17 cellular contexts compared by ENCODE assay signal in genomic region chr14:38079886-38080285, GRCh38.
DNase-seq lines count a peak whose midpoint lies in the region; ATAC-seq and TF ChIP-seq lines count a peak whose summit lies in the region.
"Had no signal": no experiment of that assay in that cellular context is flagged by ENCODE, and none has a peak within 500 bp of the region (broad histone marks: within the 10 kb centered on the region; RNA-seq: fewer than 3 reads in every experiment).

No MANE protein-coding gene starts in this region.

- intact Hi-C loops in natural killer cell (cut with micrococcal nuclease) (loop anchor here (2.0 to 10.0 kb wide), 3 partner anchors 41 to 1185 kb away; partner anchors contain the start of genes PNN and TRAPPC6B), OCI-LY7 (cut with micrococcal nuclease; ENCODE audit: unreplicated experiment) (loop anchor here (10.0 kb wide), 1 partner anchor 115 kb away; no protein-coding TSS in a partner anchor), dorsolateral prefrontal cortex (cut with DNase I) (no loop called here)

- H3K9me2 ChIP-seq in OCI-LY7 (ENCODE audit: insufficient read depth, low read length): no peaks in the 10 kb centered on the region

- no peak for TF ChIP-seq CTCF in natural killer cell (IDR thresholded peaks at IDR 0.05)
- no peak for TF ChIP-seq CTCF in OCI-LY7 (conservative IDR thresholded peaks at IDR 0.05; ENCODE audit: low read length)
- no peak for TF ChIP-seq CTCF in dorsolateral prefrontal cortex (IDR thresholded peaks at IDR 0.05 in 54 of 56, conservative IDR thresholded peaks at IDR 0.05 in 2 of 56; ENCODE audit: low read depth in 1 of 56, partially characterized antibody in 56 of 56)

- H2AFZ ChIP-seq in OCI-LY7 (ENCODE audit: low read length): peak overlapping the region; percentile 17; the same call in 1 of the 2 replicates

- no peak overlapping the region for H3K4me3 Mint-ChIP-seq in natural killer cell treated with Interleukin-12 subunit alpha and Interleukin-12 subunit beta and Interleukin-15 and Interleukin-18, amount 100 ng/mL, for 72 hours
- H3K4me3 Mint-ChIP-seq in natural killer cell: no peak overlapping the region
- H3K4me3 Mint-ChIP-seq in activated naive CD8-positive, alpha-beta T cell treated with anti-CD3 and anti-CD28 coated beads, Interleukin-2, amount 50 U/mL, for 24 hours: no peak overlapping the region
- H3K4me3 Mint-ChIP-seq: H9 had no signal

- H3K9me3 Mint-ChIP-seq in natural killer cell treated with Interleukin-12 subunit alpha and Interleukin-12 subunit beta and Interleukin-15 and Interleukin-18, amount 100 ng/mL, for 72 hours: peaks cover 2% of the 10 kb centered on the region
- no peaks in the 10 kb centered on the region for H3K9me3 Mint-ChIP-seq in natural killer cell
- H3K9me3 Mint-ChIP-seq in activated naive CD8-positive, alpha-beta T cell treated with anti-CD3 and anti-CD28 coated beads, Interleukin-2, amount 50 U/mL, for 24 hours: peaks cover 3% of the 10 kb centered on the region

- CTCF ChIA-PET in OCI-LY7 (lab: Charles Lee; ENCODE audit: unreplicated experiment): no interaction called here

- no peaks in the 10 kb centered on the region for H3K79me2 ChIP-seq in OCI-LY7 (ENCODE audit: insufficient read depth, low read depth, low read length)

- H3K36me3 Mint-ChIP-seq in natural killer cell treated with Interleukin-12 subunit alpha and Interleukin-12 subunit beta and Interleukin-15 and Interleukin-18, amount 100 ng/mL, for 72 hours: peaks cover 4% of the 10 kb centered on the region
- peaks cover 3% of the 10 kb centered on the region for H3K36me3 Mint-ChIP-seq in natural killer cell
- H3K36me3 Mint-ChIP-seq in activated naive CD8-positive, alpha-beta T cell treated with anti-CD3 and anti-CD28 coated beads, Interleukin-2, amount 50 U/mL, for 24 hours (ENCODE audit: low read depth): no peaks in the 10 kb centered on the region

- H3K9me3 ChIP-seq in OCI-LY7 (ENCODE audit: low read length): peaks cover 16% of the 10 kb centered on the region

- no peak for DNase-seq in natural killer cell treated with Interleukin-12 subunit alpha and Interleukin-12 subunit beta and Interleukin-15 and Interleukin-18, amount 100 ng/mL, for 72 hours (ENCODE audit: low spot score)
- DNase-seq in natural killer cell: no peak
- no peak for DNase-seq in OCI-LY7 (ENCODE audit: low spot score)
- peak; percentile 1 for DNase-seq in kidney tubule cell (ENCODE audit: low spot score)
- DNase-seq in activated naive CD8-positive, alpha-beta T cell treated with anti-CD3 and anti-CD28 coated beads, Interleukin-2, amount 50 U/mL, for 24 hours: no peak
- no peak for DNase-seq in stimulated activated CD8-positive, alpha-beta memory T cell treated with anti-CD3 and anti-CD28 coated beads, Interleukin-4, amount 100 ng/mL, for 48 hours
- no peak for DNase-seq in dorsolateral prefrontal cortex
- no peak for DNase-seq in GDM1 (lab: John Stamatoyannopoulos, UW)
- DNase-seq: C1 segment of cervical spinal cord, COR-L47, H9, MM.1S, NCI-H1105 treated with DMSO at 0.1 percent for 48 hours, NCI-H187, NCI-H446, NCI-H774 had no signal

- no peaks in the 10 kb centered on the region; the same call in 1 of the 2 replicates for H3K36me3 ChIP-seq in OCI-LY7 (ENCODE audit: insufficient read depth, low read length)

- H3K4me1 Mint-ChIP-seq in natural killer cell treated with Interleukin-12 subunit alpha and Interleukin-12 subunit beta and Interleukin-15 and Interleukin-18, amount 100 ng/mL, for 72 hours (ENCODE audit: low read depth in 2 of 2): peaks cover 30 to 32% of the 10 kb centered on the region in 2 donors
- peaks cover 37 to 40% of the 10 kb centered on the region in 2 donors for H3K4me1 Mint-ChIP-seq in natural killer cell
- peaks cover 46% of the 10 kb centered on the region for H3K4me1 Mint-ChIP-seq in activated naive CD8-positive, alpha-beta T cell treated with anti-CD3 and anti-CD28 coated beads, Interleukin-2, amount 50 U/mL, for 24 hours

- peaks cover 0 to 3% (median 0%) of the 10 kb centered on the region in 45 donors for H3K27me3 ChIP-seq in dorsolateral prefrontal cortex

- H3K27ac ChIP-seq in OCI-LY7 (ENCODE audit: low read depth, low read length, poor library complexity, severe bottlenecking) (no peak overlapping the region), dorsolateral prefrontal cortex (no peak overlapping the region)

- H3K4me1 ChIP-seq in OCI-LY7 (ENCODE audit: insufficient read depth, low read length, poor library complexity, severe bottlenecking): peaks cover 30% of the 10 kb centered on the region

- no peaks in the 10 kb centered on the region for H4K20me1 ChIP-seq in OCI-LY7 (ENCODE audit: insufficient read depth, low read length)

- H3K27me3 Mint-ChIP-seq in natural killer cell treated with Interleukin-12 subunit alpha and Interleukin-12 subunit beta and Interleukin-15 and Interleukin-18, amount 100 ng/mL, for 72 hours: no peaks in the 10 kb centered on the region
- peaks cover 0 to 3% of the 10 kb centered on the region in 2 donors for H3K27me3 Mint-ChIP-seq in natural killer cell (ENCODE audit: low read depth in 2 of 2)
- no peaks in the 10 kb centered on the region for H3K27me3 Mint-ChIP-seq in activated naive CD8-positive, alpha-beta T cell treated with anti-CD3 and anti-CD28 coated beads, Interleukin-2, amount 50 U/mL, for 24 hours

- no peak for ATAC-seq in natural killer cell treated with Interleukin-12 subunit alpha and Interleukin-12 subunit beta and Interleukin-15 and Interleukin-18, amount 100 ng/mL, for 72 hours
- no peak for ATAC-seq in natural killer cell
- no peak for ATAC-seq in activated naive CD8-positive, alpha-beta T cell treated with anti-CD3 and anti-CD28 coated beads, Interleukin-2, amount 50 U/mL, for 24 hours
- ATAC-seq: Panc1 had no signal

- H3K27ac Mint-ChIP-seq in natural killer cell treated with Interleukin-12 subunit alpha and Interleukin-12 subunit beta and Interleukin-15 and Interleukin-18, amount 100 ng/mL, for 72 hours: peak overlapping the region; percentile 87 to 95
- peak overlapping the region in 1 of 2 donors; percentile 80 for H3K27ac Mint-ChIP-seq in natural killer cell
- H3K27ac Mint-ChIP-seq in activated naive CD8-positive, alpha-beta T cell treated with anti-CD3 and anti-CD28 coated beads, Interleukin-2, amount 50 U/mL, for 24 hours: no peak overlapping the region
- H3K27ac Mint-ChIP-seq: H9 had no signal

- H3K4me2 ChIP-seq in OCI-LY7 (ENCODE audit: low read length): no peak overlapping the region

- POLR2A ChIA-PET in OCI-LY7 (lab: Charles Lee): interaction anchor here (0.7 to 1.7 kb wide), 5 partner anchors 9 to 81 kb away, joined by 3 to 5 read pairs (median 4); no protein-coding TSS in a partner anchor

- no peak overlapping the region for H3K4me3 ChIP-seq in OCI-LY7 (ENCODE audit: low read depth, low read length, poor library complexity, severe bottlenecking)
- H3K4me3 ChIP-seq in dorsolateral prefrontal cortex: no peak overlapping the region

- no TSS peak for BruUV-seq in OCI-LY7 (replicated peaks; lab: Mats Ljungman, UMichigan)

Comparison
In these comparisons a context has a peak if more than half of its experiments do, and no peak if none do; other contexts are left out.
1. intact Hi-C loops: an anchor here in natural killer cell (2.0 to 10.0 kb wide) and OCI-LY7 (10.0 kb wide); none called in dorsolateral prefrontal cortex.